Comparison of ENCODE assay signal across 1 cellular context in genomic region chr17:63937319-63937718, GRCh38.
TF ChIP-seq lines count a peak whose summit lies in the region.

No MANE protein-coding gene starts in this region.

TF ChIP-seq in GM23338, 12 proteins besides CTCF, POLR2A, EP300 and RAD21 (continued from another document):
- TF ChIP-seq ZNF462 (CRISPR knock-in tag; IDR thresholded peaks at IDR 0.05): no peak
- TF ChIP-seq POLR2AphosphoS5 (IDR thresholded peaks at IDR 0.05; ENCODE audit: low read depth): no peak
- no peak for TF ChIP-seq EZH2phosphoT487 (IDR thresholded peaks at IDR 0.05; ENCODE audit: unreplicated experiment)
- TF ChIP-seq NANOG (IDR thresholded peaks at IDR 0.05; ENCODE audit: borderline replicate concordance): no peak
- no peak for TF ChIP-seq REST (IDR thresholded peaks at IDR 0.05; ENCODE audit: unreplicated experiment)
- no peak for TF ChIP-seq STAT1 (IDR thresholded peaks at IDR 0.05; ENCODE audit: unreplicated experiment)
- no peak for TF ChIP-seq ZNF114 (CRISPR knock-in tag; IDR thresholded peaks at IDR 0.05)
- no peak for TF ChIP-seq CREB1 (CRISPR knock-in tag; IDR thresholded peaks at IDR 0.05; ENCODE audit: low read depth)
